17 cellular contexts compared by ENCODE assay signal in genomic region chr16:69680358-69680757, GRCh38.
"Had no signal": no experiment of that assay in that cellular context is flagged by ENCODE, and none has a peak within 500 bp of the region (broad histone marks: within the 10 kb centered on the region; RNA-seq: fewer than 3 reads in every experiment).

No MANE protein-coding gene starts in this region.

- DNase-seq: dermis blood vessel endothelial cell; effector memory CD4-positive, alpha-beta T cell; hypothalamus; kidney; natural killer cell; occipital lobe; ovary; posterior cingulate gyrus; psoas muscle; right cardiac atrium; stimulated activated CD4-positive, alpha-beta T cell treated with anti-CD3 and anti-CD28 coated beads, Interleukin-15, amount 100 ng/mL, for 24 hours; stimulated activated CD4-positive, alpha-beta T cell treated with anti-CD3 and anti-CD28 coated beads, Interleukin-2, amount 100 ng/mL, for 48 hours; stimulated activated naive B cell treated with anti-CD40 and anti-IgM and Interleukin-4, amounts not matched to agents 10 μg/mL and 1 μg/mL and 100 μg/mL, for 72 hours; upper lobe of right lung had no signal

- H3K27ac Mint-ChIP-seq: memory B cell; stimulated activated naive B cell treated with anti-CD40 and anti-IgM and Interleukin-4, amounts not matched to agents 10 μg/mL and 1 μg/mL and 100 μg/mL, for 72 hours; stimulated activated naive CD8-positive, alpha-beta T cell treated with anti-CD3 and anti-CD28 coated beads, Interleukin-15, Interleukin-2, amounts not matched to agents 100 ng/mL and 50 ng/mL, for 24 hours had no signal

- ATAC-seq: left lobe of liver; natural killer cell; psoas muscle; right cardiac atrium; stimulated activated naive B cell treated with anti-CD40 and anti-IgM and Interleukin-4, amounts not matched to agents 10 μg/mL and 1 μg/mL and 100 μg/mL, for 72 hours; upper lobe of right lung had no signal

- H3K9me3 Mint-ChIP-seq: memory B cell; natural killer cell; stimulated activated naive B cell treated with anti-CD40 and anti-IgM and Interleukin-4, amounts not matched to agents 10 μg/mL and 1 μg/mL and 100 μg/mL, for 72 hours; stimulated activated naive CD8-positive, alpha-beta T cell treated with anti-CD3 and anti-CD28 coated beads, Interleukin-15, Interleukin-2, amounts not matched to agents 100 ng/mL and 50 ng/mL, for 24 hours had no signal

- H3K4me1 Mint-ChIP-seq: memory B cell; natural killer cell; stimulated activated naive B cell treated with anti-CD40 and anti-IgM and Interleukin-4, amounts not matched to agents 10 μg/mL and 1 μg/mL and 100 μg/mL, for 72 hours had no signal

- H3K4me3 Mint-ChIP-seq: memory B cell; natural killer cell; stimulated activated naive B cell treated with anti-CD40 and anti-IgM and Interleukin-4, amounts not matched to agents 10 μg/mL and 1 μg/mL and 100 μg/mL, for 72 hours; stimulated activated naive CD8-positive, alpha-beta T cell treated with anti-CD3 and anti-CD28 coated beads, Interleukin-15, Interleukin-2, amounts not matched to agents 100 ng/mL and 50 ng/mL, for 24 hours had no signal

- H3K27me3 Mint-ChIP-seq: memory B cell; stimulated activated naive B cell treated with anti-CD40 and anti-IgM and Interleukin-4, amounts not matched to agents 10 μg/mL and 1 μg/mL and 100 μg/mL, for 72 hours; stimulated activated naive CD8-positive, alpha-beta T cell treated with anti-CD3 and anti-CD28 coated beads, Interleukin-15, Interleukin-2, amounts not matched to agents 100 ng/mL and 50 ng/mL, for 24 hours had no signal
